19 cellular contexts compared by ENCODE assay signal in genomic region chr12:32285484-32285883, GRCh38.
"Had no signal": no experiment of that assay in that cellular context is flagged by ENCODE, and none has a peak within 500 bp of the region (broad histone marks: within the 10 kb centered on the region; RNA-seq: fewer than 3 reads in every experiment).

No MANE protein-coding gene starts in this region.

- H3K9me3 Mint-ChIP-seq: activated CD4-positive, alpha-beta T cell treated with anti-CD3 and anti-CD28 coated beads, Interleukin-2, amount 10 ng/mL, durations not matched to agents 24 days and 14 days; activated naive CD8-positive, alpha-beta T cell treated with anti-CD3 and anti-CD28 coated beads for 36 hours; activated T-cell treated with anti-CD3 and anti-CD28 coated beads, Interleukin-2, amount 50 U/mL, for 72 hours; stimulated activated naive CD8-positive, alpha-beta T cell treated with anti-CD3 and anti-CD28 coated beads, Interleukin-15, amount 100 ng/mL, for 72 hours had no signal

- ATAC-seq: activated T-cell treated with anti-CD3 and anti-CD28 coated beads, Interleukin-2, amount 50 U/mL, for 72 hours; body of pancreas; left lobe of liver; naive thymus-derived CD8-positive, alpha-beta T cell; psoas muscle; sciatic nerve; stimulated activated naive CD8-positive, alpha-beta T cell treated with anti-CD3 and anti-CD28 coated beads, Interleukin-15, amount 100 ng/mL, for 72 hours had no signal

- H3K27me3 ChIP-seq: body of pancreas, esophagus squamous epithelium, spleen, upper lobe of left lung had no signal

- H3K4me3 ChIP-seq: body of pancreas, coronary artery, esophagus squamous epithelium, psoas muscle, spleen, upper lobe of left lung had no signal

- H3K4me3 Mint-ChIP-seq: activated CD4-positive, alpha-beta T cell treated with anti-CD3 and anti-CD28 coated beads, Interleukin-2, amount 10 ng/mL, durations not matched to agents 24 days and 14 days; activated naive CD8-positive, alpha-beta T cell treated with anti-CD3 and anti-CD28 coated beads for 36 hours; activated T-cell treated with anti-CD3 and anti-CD28 coated beads, Interleukin-2, amount 50 U/mL, for 72 hours; naive thymus-derived CD8-positive, alpha-beta T cell; stimulated activated naive CD8-positive, alpha-beta T cell treated with anti-CD3 and anti-CD28 coated beads, Interleukin-15, amount 100 ng/mL, for 72 hours had no signal

- H3K4me1 Mint-ChIP-seq: activated CD4-positive, alpha-beta T cell treated with anti-CD3 and anti-CD28 coated beads, Interleukin-2, amount 10 ng/mL, durations not matched to agents 24 days and 14 days; activated naive CD8-positive, alpha-beta T cell treated with anti-CD3 and anti-CD28 coated beads for 36 hours; naive thymus-derived CD8-positive, alpha-beta T cell; stimulated activated naive CD8-positive, alpha-beta T cell treated with anti-CD3 and anti-CD28 coated beads, Interleukin-15, amount 100 ng/mL, for 72 hours had no signal

- H3K27me3 Mint-ChIP-seq: activated CD4-positive, alpha-beta T cell treated with anti-CD3 and anti-CD28 coated beads, Interleukin-2, amount 10 ng/mL, durations not matched to agents 24 days and 14 days; activated naive CD8-positive, alpha-beta T cell treated with anti-CD3 and anti-CD28 coated beads for 36 hours; naive thymus-derived CD8-positive, alpha-beta T cell; stimulated activated naive CD8-positive, alpha-beta T cell treated with anti-CD3 and anti-CD28 coated beads, Interleukin-15, amount 100 ng/mL, for 72 hours had no signal

- H3K4me1 ChIP-seq: body of pancreas, esophagus squamous epithelium, psoas muscle, spleen, upper lobe of left lung had no signal

- H3K27ac ChIP-seq: body of pancreas, coronary artery, esophagus squamous epithelium, psoas muscle, spleen, upper lobe of left lung had no signal

- DNase-seq: activated CD4-positive, alpha-beta T cell treated with anti-CD3 and anti-CD28 coated beads, Interleukin-2, amount 10 ng/mL, durations not matched to agents 24 days and 14 days; activated CD4-positive, CD25-positive, alpha-beta regulatory T cell; activated CD8-positive, alpha-beta memory T cell treated with anti-CD3 and anti-CD28 coated beads, Interleukin-2, amount 50 U/mL, for 48 hours; activated gamma-delta T cell treated with Interleukin-2 at 50 U/mL for 16 hours; activated naive CD8-positive, alpha-beta T cell treated with anti-CD3 and anti-CD28 coated beads for 36 hours; activated T-cell treated with anti-CD3 and anti-CD28 coated beads, Interleukin-2, amount 50 U/mL, for 72 hours; amygdala; body of pancreas; central memory CD4-positive, alpha-beta T cell; effector CD4-positive, alpha-beta T cell; esophagus squamous epithelium; naive thymus-derived CD8-positive, alpha-beta T cell; psoas muscle; spleen; stimulated activated naive CD8-positive, alpha-beta T cell treated with anti-CD3 and anti-CD28 coated beads, Interleukin-15, amount 100 ng/mL, for 72 hours; upper lobe of left lung had no signal

- H3K9me3 ChIP-seq: body of pancreas, esophagus squamous epithelium, psoas muscle, upper lobe of left lung had no signal

- H3K36me3 ChIP-seq: esophagus squamous epithelium, spleen, upper lobe of left lung had no signal

- H3K27ac Mint-ChIP-seq: activated CD4-positive, alpha-beta T cell treated with anti-CD3 and anti-CD28 coated beads, Interleukin-2, amount 10 ng/mL, durations not matched to agents 24 days and 14 days; activated naive CD8-positive, alpha-beta T cell treated with anti-CD3 and anti-CD28 coated beads for 36 hours; activated T-cell treated with anti-CD3 and anti-CD28 coated beads, Interleukin-2, amount 50 U/mL, for 72 hours; naive thymus-derived CD8-positive, alpha-beta T cell; stimulated activated naive CD8-positive, alpha-beta T cell treated with anti-CD3 and anti-CD28 coated beads, Interleukin-15, amount 100 ng/mL, for 72 hours had no signal
